12 cellular contexts compared by ENCODE assay signal in the genomic region with DNA sequence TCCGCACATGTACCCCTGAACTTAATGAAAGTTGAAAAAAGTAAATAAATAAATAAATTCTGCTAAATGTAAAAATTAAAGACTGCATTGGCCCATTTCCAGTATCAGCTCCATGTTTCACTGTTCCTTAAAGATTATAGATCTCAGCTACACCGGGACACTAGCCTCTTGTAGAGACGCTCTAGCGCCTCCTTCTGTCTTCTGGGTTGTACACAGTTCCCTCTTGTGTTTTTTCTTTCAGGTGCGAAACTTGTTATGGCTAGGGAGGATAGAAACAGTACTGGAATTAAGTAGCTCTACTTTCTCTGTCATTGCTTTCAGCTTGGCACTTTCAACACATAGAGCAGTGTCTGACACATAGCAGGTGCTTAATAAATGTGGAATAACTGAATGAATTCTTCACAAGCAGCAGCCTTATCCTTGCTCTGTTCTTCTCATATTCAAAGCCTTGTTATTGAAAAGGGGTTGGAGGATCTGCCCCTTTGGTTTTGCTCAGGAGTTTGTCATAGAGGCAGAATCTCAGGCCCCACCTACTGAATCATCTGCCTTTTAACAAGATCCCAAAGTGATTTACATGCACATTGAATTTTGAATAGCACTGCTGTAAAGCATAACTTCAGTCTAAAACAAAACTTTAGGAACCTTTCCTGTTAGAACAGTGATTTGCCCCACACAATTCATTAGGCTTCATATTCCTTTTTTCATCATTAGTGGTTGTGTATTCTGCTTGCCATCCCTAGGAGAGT.
DNase-seq lines count a peak whose midpoint lies in the region; ATAC-seq and TF ChIP-seq lines count a peak whose summit lies in the region.
"Had no signal": no experiment of that assay in that cellular context is flagged by ENCODE, and none has a peak within 500 bp of the region (broad histone marks: within the 10 kb centered on the region; RNA-seq: fewer than 3 reads in every experiment).

No MANE protein-coding gene starts in this region.

- no peaks in the 10 kb centered on the region for H3K9me3 Mint-ChIP-seq in activated CD8-positive, alpha-beta T cell treated with anti-CD3 and anti-CD28 coated beads for 36 hours
- H3K9me3 Mint-ChIP-seq in activated CD8-positive, alpha-beta T cell treated with anti-CD3 and anti-CD28 coated beads, Interleukin-2, amount 10 ng/mL, durations not matched to agents 7 days and 5 days (ENCODE audit: insufficient read depth) = peaks cover 5% of the 10 kb centered on the region
- peaks cover 8% of the 10 kb centered on the region for H3K9me3 Mint-ChIP-seq in activated T-helper 1 cell treated with anti-CD3 and anti-CD28 coated beads, Interleukin-12 subunit alpha, Interleukin-12 subunit beta, Interleukin-2, Interleukin-4 antibody, amounts not matched to agents 30 ng/mL and 10 ng/mL and 1 ng/mL, durations not matched to agents 14 hours and 24 hours and 36 hours
- H3K9me3 Mint-ChIP-seq: stimulated activated memory B cell treated with anti-CD40 and anti-IgM and Interleukin-4, amounts not matched to agents 10 μg/mL and 1 μg/mL and 100 μg/mL, for 72 hours had no signal

- POLR2A ChIA-PET in activated CD8-positive, alpha-beta T cell treated with anti-CD3 and anti-CD28 coated beads for 36 hours (lab: Charles Lee) = no interaction called here
- POLR2A ChIA-PET in activated CD8-positive, alpha-beta T cell treated with anti-CD3 and anti-CD28 coated beads, Interleukin-2, amount 10 ng/mL, durations not matched to agents 7 days and 5 days (lab: Charles Lee) = no interaction called here

- peak; percentile 15 for DNase-seq in activated CD8-positive, alpha-beta T cell treated with anti-CD3 and anti-CD28 coated beads for 36 hours
- no peak for DNase-seq in activated CD8-positive, alpha-beta T cell treated with anti-CD3 and anti-CD28 coated beads, Interleukin-2, amount 10 ng/mL, durations not matched to agents 7 days and 5 days
- DNase-seq in NCI-H2227 (lab: John Stamatoyannopoulos, UW; ENCODE audit: unreplicated experiment) = peak; percentile 1
- no peak for DNase-seq in epithelial cell of proximal tubule (ENCODE audit: low read depth)
- DNase-seq in renal cortical epithelial cell (ENCODE audit: low read depth) = peak; percentile 11
- no peak for DNase-seq in left lobe of liver (ENCODE audit: low spot score)
- no peak for DNase-seq in activated T-helper 1 cell treated with anti-CD3 and anti-CD28 coated beads, Interleukin-12 subunit alpha, Interleukin-12 subunit beta, Interleukin-2, Interleukin-4 antibody, amounts not matched to agents 30 ng/mL and 10 ng/mL and 1 ng/mL, durations not matched to agents 14 hours and 24 hours and 36 hours (ENCODE audit: low spot score)
- DNase-seq: left lung had no signal

- no peaks in the 10 kb centered on the region for H3K27me3 Mint-ChIP-seq in activated CD8-positive, alpha-beta T cell treated with anti-CD3 and anti-CD28 coated beads for 36 hours
- H3K27me3 Mint-ChIP-seq in activated CD8-positive, alpha-beta T cell treated with anti-CD3 and anti-CD28 coated beads, Interleukin-2, amount 10 ng/mL, durations not matched to agents 7 days and 5 days (ENCODE audit: low read depth) = no peaks in the 10 kb centered on the region
- H3K27me3 Mint-ChIP-seq in activated T-helper 1 cell treated with anti-CD3 and anti-CD28 coated beads, Interleukin-12 subunit alpha, Interleukin-12 subunit beta, Interleukin-2, Interleukin-4 antibody, amounts not matched to agents 30 ng/mL and 10 ng/mL and 1 ng/mL, durations not matched to agents 14 hours and 24 hours and 36 hours (ENCODE audit: insufficient read depth) = no peaks in the 10 kb centered on the region
- H3K27me3 Mint-ChIP-seq: stimulated activated memory B cell treated with anti-CD40 and anti-IgM and Interleukin-4, amounts not matched to agents 10 μg/mL and 1 μg/mL and 100 μg/mL, for 72 hours had no signal

- CTCF ChIA-PET in activated CD8-positive, alpha-beta T cell treated with anti-CD3 and anti-CD28 coated beads for 36 hours (lab: Charles Lee) = interaction anchor here (0.6 to 1.5 kb wide), 5 partner anchors 11 to 256 kb away, joined by 3 to 7 read pairs (median 3); no protein-coding TSS in a partner anchor
- CTCF ChIA-PET in activated CD8-positive, alpha-beta T cell treated with anti-CD3 and anti-CD28 coated beads, Interleukin-2, amount 10 ng/mL, durations not matched to agents 7 days and 5 days (lab: Charles Lee) = interaction anchor here (0.7 to 2.5 kb wide), 6 partner anchors 69 to 256 kb away, joined by 3 to 8 read pairs (median 4); no protein-coding TSS in a partner anchor

- peak; percentile 23 for TF ChIP-seq CTCF in activated CD8-positive, alpha-beta T cell treated with anti-CD3 and anti-CD28 coated beads for 36 hours (IDR thresholded peaks at IDR 0.05)
- TF ChIP-seq CTCF in epithelial cell of proximal tubule (conservative IDR thresholded peaks at IDR 0.05; ENCODE audit: low read depth, low read length) = peak; percentile 55

- H3K4me3 Mint-ChIP-seq in activated CD8-positive, alpha-beta T cell treated with anti-CD3 and anti-CD28 coated beads for 36 hours = no peak overlapping the region
- H3K4me3 Mint-ChIP-seq in activated CD8-positive, alpha-beta T cell treated with anti-CD3 and anti-CD28 coated beads, Interleukin-2, amount 10 ng/mL, durations not matched to agents 7 days and 5 days = no peak overlapping the region
- H3K4me3 Mint-ChIP-seq in activated T-helper 1 cell treated with anti-CD3 and anti-CD28 coated beads, Interleukin-12 subunit alpha, Interleukin-12 subunit beta, Interleukin-2, Interleukin-4 antibody, amounts not matched to agents 30 ng/mL and 10 ng/mL and 1 ng/mL, durations not matched to agents 14 hours and 24 hours and 36 hours = no peak overlapping the region
- H3K4me3 Mint-ChIP-seq: stimulated activated memory B cell treated with anti-CD40 and anti-IgM and Interleukin-4, amounts not matched to agents 10 μg/mL and 1 μg/mL and 100 μg/mL, for 72 hours had no signal

- H3K4me3 ChIP-seq in epithelial cell of proximal tubule (ENCODE audit: low read depth, low read length) = no peak overlapping the region
- H3K4me3 ChIP-seq: BLaER1, left lung, skin epidermis had no signal

- H3K36me3 Mint-ChIP-seq in activated CD8-positive, alpha-beta T cell treated with anti-CD3 and anti-CD28 coated beads for 36 hours (ENCODE audit: low read depth) = peaks cover 3% of the 10 kb centered on the region
- H3K36me3 Mint-ChIP-seq in activated CD8-positive, alpha-beta T cell treated with anti-CD3 and anti-CD28 coated beads, Interleukin-2, amount 10 ng/mL, durations not matched to agents 7 days and 5 days (ENCODE audit: low read depth) = peaks cover 9% of the 10 kb centered on the region
- peaks cover 15% of the 10 kb centered on the region for H3K36me3 Mint-ChIP-seq in activated T-helper 1 cell treated with anti-CD3 and anti-CD28 coated beads, Interleukin-12 subunit alpha, Interleukin-12 subunit beta, Interleukin-2, Interleukin-4 antibody, amounts not matched to agents 30 ng/mL and 10 ng/mL and 1 ng/mL, durations not matched to agents 14 hours and 24 hours and 36 hours (ENCODE audit: low read depth)

- no peak for ATAC-seq in activated CD8-positive, alpha-beta T cell treated with anti-CD3 and anti-CD28 coated beads for 36 hours
- ATAC-seq in activated CD8-positive, alpha-beta T cell treated with anti-CD3 and anti-CD28 coated beads, Interleukin-2, amount 10 ng/mL, durations not matched to agents 7 days and 5 days = no peak
- ATAC-seq in left lobe of liver (no peak), HG03159 (IDR thresholded peaks at IDR 0.05; ENCODE audit: unreplicated experiment) (no peak)
- ATAC-seq: left lung; stimulated activated memory B cell treated with anti-CD40 and anti-IgM and Interleukin-4, amounts not matched to agents 10 μg/mL and 1 μg/mL and 100 μg/mL, for 72 hours had no signal

- intact Hi-C loops in activated CD8-positive, alpha-beta T cell treated with anti-CD3 and anti-CD28 coated beads for 36 hours (cut with micrococcal nuclease) = no loop called here
- intact Hi-C loops in activated T-helper 1 cell treated with anti-CD3 and anti-CD28 coated beads, Interleukin-12 subunit alpha, Interleukin-12 subunit beta, Interleukin-2, Interleukin-4 antibody, amounts not matched to agents 30 ng/mL and 10 ng/mL and 1 ng/mL, durations not matched to agents 14 hours and 24 hours and 36 hours (cut with micrococcal nuclease) = no loop called here

- H3K4me1 Mint-ChIP-seq in activated CD8-positive, alpha-beta T cell treated with anti-CD3 and anti-CD28 coated beads for 36 hours (ENCODE audit: low read depth) = no peaks in the 10 kb centered on the region
- peaks cover 10% of the 10 kb centered on the region for H3K4me1 Mint-ChIP-seq in activated CD8-positive, alpha-beta T cell treated with anti-CD3 and anti-CD28 coated beads, Interleukin-2, amount 10 ng/mL, durations not matched to agents 7 days and 5 days (ENCODE audit: low read depth)
- H3K4me1 Mint-ChIP-seq in activated T-helper 1 cell treated with anti-CD3 and anti-CD28 coated beads, Interleukin-12 subunit alpha, Interleukin-12 subunit beta, Interleukin-2, Interleukin-4 antibody, amounts not matched to agents 30 ng/mL and 10 ng/mL and 1 ng/mL, durations not matched to agents 14 hours and 24 hours and 36 hours (ENCODE audit: low read depth) = no peaks in the 10 kb centered on the region

- H3K27ac Mint-ChIP-seq in activated CD8-positive, alpha-beta T cell treated with anti-CD3 and anti-CD28 coated beads for 36 hours = no peak overlapping the region
- H3K27ac Mint-ChIP-seq in activated CD8-positive, alpha-beta T cell treated with anti-CD3 and anti-CD28 coated beads, Interleukin-2, amount 10 ng/mL, durations not matched to agents 7 days and 5 days = no peak overlapping the region
- no peak overlapping the region for H3K27ac Mint-ChIP-seq in activated T-helper 1 cell treated with anti-CD3 and anti-CD28 coated beads, Interleukin-12 subunit alpha, Interleukin-12 subunit beta, Interleukin-2, Interleukin-4 antibody, amounts not matched to agents 30 ng/mL and 10 ng/mL and 1 ng/mL, durations not matched to agents 14 hours and 24 hours and 36 hours
- H3K27ac Mint-ChIP-seq: stimulated activated memory B cell treated with anti-CD40 and anti-IgM and Interleukin-4, amounts not matched to agents 10 μg/mL and 1 μg/mL and 100 μg/mL, for 72 hours had no signal

Comparison
In these comparisons a context has a peak if more than half of its experiments do, and no peak if none do; other contexts are left out.
1. DNase-seq: peak in activated CD8-positive, alpha-beta T cell treated with anti-CD3 and anti-CD28 coated beads for 36 hours (single experiment), NCI-H2227 (single experiment) and renal cortical epithelial cell (single experiment); none in activated CD8-positive, alpha-beta T cell treated with anti-CD3 and anti-CD28 coated beads, Interleukin-2, amount 10 ng/mL, durations not matched to agents 7 days and 5 days (single experiment), epithelial cell of proximal tubule (single experiment), left lobe of liver (single experiment) and activated T-helper 1 cell treated with anti-CD3 and anti-CD28 coated beads, Interleukin-12 subunit alpha, Interleukin-12 subunit beta, Interleukin-2, Interleukin-4 antibody, amounts not matched to agents 30 ng/mL and 10 ng/mL and 1 ng/mL, durations not matched to agents 14 hours and 24 hours and 36 hours (single experiment).